ENCODE assay signal across 12 cellular contexts in the genomic region with DNA sequence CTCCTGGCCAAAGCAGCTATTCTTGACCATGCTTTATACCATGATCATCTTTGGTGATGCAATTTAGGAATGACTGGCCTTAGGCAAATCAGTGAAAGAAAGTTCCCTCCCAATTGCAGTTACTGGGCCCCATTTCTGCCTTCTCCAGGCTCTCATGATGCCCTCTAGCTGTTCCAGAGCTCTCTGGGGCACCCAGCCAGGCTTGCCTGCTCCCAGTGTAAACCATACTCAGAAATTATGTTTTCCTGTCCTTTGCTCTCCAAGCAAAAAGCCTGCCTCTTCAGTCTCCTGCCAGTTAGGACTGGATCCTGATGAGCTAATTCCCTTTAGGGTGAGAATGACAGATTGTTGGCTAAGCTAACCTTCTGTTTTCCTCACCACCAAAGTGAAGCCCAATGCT.
DNase-seq lines count a peak whose midpoint lies in the region; ATAC-seq and TF ChIP-seq lines count a peak whose summit lies in the region.
"Had no signal": no experiment of that assay in that cellular context is flagged by ENCODE, and none has a peak within 500 bp of the region (broad histone marks: within the 10 kb centered on the region; RNA-seq: fewer than 3 reads in every experiment).

No MANE protein-coding gene starts in this region.

- DNase-seq in DMS153 (lab: John Stamatoyannopoulos, UW) (peak; percentile 63), NCI-H2171 (lab: John Stamatoyannopoulos, UW) (peak; percentile 7), cerebellar cortex (ENCODE audit: low spot score) (peak; percentile 72), mucosa of descending colon (peak; percentile 61 to 70 (median 68)), cortex of kidney (lab: John Stamatoyannopoulos, UW) (no peak)
- DNase-seq in activated naive CD4-positive, alpha-beta T cell (lab: John Stamatoyannopoulos, UW), result no peak
- no peak for DNase-seq in activated effector memory CD4-positive, alpha-beta T cell treated with Interleukin-2 at 50 U/mL for 16 hours
- DNase-seq: activated CD4-positive, alpha-beta memory T cell treated with anti-CD3 and anti-CD28 coated beads for 36 hours; endodermal cell; NCI-H1417 treated with DMSO at 0.1 percent for 48 hours had no signal

- no peak overlapping the region for H3K4me3 ChIP-seq in mucosa of descending colon
- H3K4me3 ChIP-seq: neural progenitor cell had no signal

- H3K9me3 ChIP-seq in mucosa of descending colon, result no peaks in the 10 kb centered on the region

- peak; percentile 26 for ATAC-seq in mucosa of descending colon
- no peak for ATAC-seq in GM18907 (IDR thresholded peaks at IDR 0.05; ENCODE audit: unreplicated experiment)

- no peak for TF ChIP-seq CTCF in mucosa of descending colon (IDR thresholded peaks at IDR 0.05)

- H3K36me3 ChIP-seq in mucosa of descending colon (ENCODE audit: low read depth), result no peaks in the 10 kb centered on the region
- H3K36me3 ChIP-seq: neural progenitor cell had no signal

- intact Hi-C loops in mucosa of descending colon (cut with DNase I, micrococcal nuclease), result no loop called here

- H3K4me1 ChIP-seq in mucosa of descending colon (ENCODE audit: low read depth), result peaks cover 14% of the 10 kb centered on the region

Comparison
In these comparisons a context has a peak if more than half of its experiments do, and no peak if none do; other contexts are left out.
1. DNase-seq: peak in DMS153 (single experiment), NCI-H2171 (single experiment), cerebellar cortex (single experiment) and mucosa of descending colon (3 of 3); none in cortex of kidney (single experiment), activated naive CD4-positive, alpha-beta T cell (0 of 4) and activated effector memory CD4-positive, alpha-beta T cell treated with Interleukin-2 at 50 U/mL for 16 hours (single experiment).